In genomic region chr11:129230006-129230405, GRCh38 we compare ENCODE assay signal across 15 cellular contexts. TPM values are rescaled to one million over a fixed set of nuclear protein-coding genes. Genes with fewer than 3 reads are reported as not detected.
DNase-seq lines count a peak whose midpoint lies in the region; ATAC-seq and TF ChIP-seq lines count a peak whose summit lies in the region.
"Had no signal": no experiment of that assay in that cellular context is flagged by ENCODE, and none has a peak within 500 bp of the region (broad histone marks: within the 10 kb centered on the region; RNA-seq: fewer than 3 reads in every experiment).

No MANE protein-coding gene starts in this region.

- H3K4me1 ChIP-seq in heart left ventricle (no peaks in the 10 kb centered on the region), foreskin keratinocyte (peaks cover 7% of the 10 kb centered on the region)

- DNase-seq in heart left ventricle (no peak), left cardiac atrium (no peak), foreskin keratinocyte (no peak), superior temporal gyrus (ENCODE audit: extremely low spot score) (peak; percentile 61), hepatic stellate cell (ENCODE audit: low spot score) (no peak)
- DNase-seq: activated CD4-positive, alpha-beta T cell treated with anti-CD3 and anti-CD28 coated beads for 48 hours; EL; H7; NCI-H2029 treated with DMSO at 0.1 percent for 48 hours; stimulated activated CD4-positive, alpha-beta T cell treated with anti-CD3 and anti-CD28 coated beads, Interleukin-2, amount 100 ng/mL, for 48 hours had no signal

- WGBS in heart left ventricle, 4 donors = 72 to 77% (median 75%) methylated on average over 6 of the region's 6 CpGs

- peaks cover 0 to 36% (median 20%) of the 10 kb centered on the region in 12 donors for H3K9me3 ChIP-seq in heart left ventricle

- intact Hi-C loops in heart left ventricle (cut with DNase I) (loop anchor here in 2 of 10 donors (2.0 to 5.0 kb wide), 2 partner anchors 101 to 102 kb away; no protein-coding TSS in a partner anchor), left cardiac atrium (cut with DNase I) (loop anchor here in 1 of 2 donors (5.0 kb wide), 1 partner anchor 102 kb away; no protein-coding TSS in a partner anchor)

- TF ChIP-seq CTCF in heart left ventricle (IDR thresholded peaks at IDR 0.05) = peak in 8 of 12 donors; percentile 4 to 30 (median 18)
- peak; percentile 35 for TF ChIP-seq CTCF in foreskin keratinocyte (conservative IDR thresholded peaks at IDR 0.05)

- ATAC-seq in heart left ventricle (no peak), left cardiac atrium (no peak), SK-N-SH treated with all-trans-retinoic acid at 6 μM for 48 hours (peak; percentile 53; the same call in 2 of the 3 replicates), foreskin keratinocyte (no peak), GM19351 (IDR thresholded peaks at IDR 0.05; ENCODE audit: unreplicated experiment) (no peak), HG02588 (IDR thresholded peaks at IDR 0.05; ENCODE audit: unreplicated experiment) (no peak)
- ATAC-seq: stimulated activated memory B cell treated with anti-CD40 and anti-IgM and Interleukin-4, amounts not matched to agents 10 μg/mL and 1 μg/mL and 100 μg/mL, for 72 hours had no signal

- no peaks in the 10 kb centered on the region for H3K36me3 ChIP-seq in heart left ventricle

- H3K27ac ChIP-seq in heart left ventricle = no peak overlapping the region
- no peak overlapping the region for H3K27ac ChIP-seq in foreskin keratinocyte

- TF ChIP-seq POLR2A in heart left ventricle (IDR thresholded peaks at IDR 0.05) = no peak

- H3K27me3 ChIP-seq in heart left ventricle (no peaks in the 10 kb centered on the region), foreskin keratinocyte (no peaks in the 10 kb centered on the region)

- no peak overlapping the region for H3K4me3 ChIP-seq in heart left ventricle

TF ChIP-seq in SK-N-SH treated with all-trans-retinoic acid at 6 μM for 48 hours, 23 proteins besides CTCF, POLR2A, EP300 and RAD21:
- no peak for TF ChIP-seq TCF4 (CRISPR knock-in tag; IDR thresholded peaks at IDR 0.05; ENCODE audit: borderline replicate concordance)
- TF ChIP-seq, protein P1, sequence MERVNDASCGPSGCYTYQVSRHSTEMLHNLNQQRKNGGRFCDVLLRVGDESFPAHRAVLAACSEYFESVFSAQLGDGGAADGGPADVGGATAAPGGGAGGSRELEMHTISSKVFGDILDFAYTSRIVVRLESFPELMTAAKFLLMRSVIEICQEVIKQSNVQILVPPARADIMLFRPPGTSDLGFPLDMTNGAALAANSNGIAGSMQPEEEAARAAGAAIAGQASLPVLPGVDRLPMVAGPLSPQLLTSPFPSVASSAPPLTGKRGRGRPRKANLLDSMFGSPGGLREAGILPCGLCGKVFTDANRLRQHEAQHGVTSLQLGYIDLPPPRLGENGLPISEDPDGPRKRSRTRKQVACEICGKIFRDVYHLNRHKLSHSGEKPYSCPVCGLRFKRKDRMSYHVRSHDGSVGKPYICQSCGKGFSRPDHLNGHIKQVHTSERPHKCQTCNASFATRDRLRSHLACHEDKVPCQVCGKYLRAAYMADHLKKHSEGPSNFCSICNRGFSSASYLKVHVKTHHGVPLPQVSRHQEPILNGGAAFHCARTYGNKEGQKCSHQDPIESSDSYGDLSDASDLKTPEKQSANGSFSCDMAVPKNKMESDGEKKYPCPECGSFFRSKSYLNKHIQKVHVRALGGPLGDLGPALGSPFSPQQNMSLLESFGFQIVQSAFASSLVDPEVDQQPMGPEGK (CRISPR knock-in tag; IDR thresholded peaks at IDR 0.05; ENCODE audit: borderline replicate concordance) = no peak
- TF ChIP-seq, protein P2, sequence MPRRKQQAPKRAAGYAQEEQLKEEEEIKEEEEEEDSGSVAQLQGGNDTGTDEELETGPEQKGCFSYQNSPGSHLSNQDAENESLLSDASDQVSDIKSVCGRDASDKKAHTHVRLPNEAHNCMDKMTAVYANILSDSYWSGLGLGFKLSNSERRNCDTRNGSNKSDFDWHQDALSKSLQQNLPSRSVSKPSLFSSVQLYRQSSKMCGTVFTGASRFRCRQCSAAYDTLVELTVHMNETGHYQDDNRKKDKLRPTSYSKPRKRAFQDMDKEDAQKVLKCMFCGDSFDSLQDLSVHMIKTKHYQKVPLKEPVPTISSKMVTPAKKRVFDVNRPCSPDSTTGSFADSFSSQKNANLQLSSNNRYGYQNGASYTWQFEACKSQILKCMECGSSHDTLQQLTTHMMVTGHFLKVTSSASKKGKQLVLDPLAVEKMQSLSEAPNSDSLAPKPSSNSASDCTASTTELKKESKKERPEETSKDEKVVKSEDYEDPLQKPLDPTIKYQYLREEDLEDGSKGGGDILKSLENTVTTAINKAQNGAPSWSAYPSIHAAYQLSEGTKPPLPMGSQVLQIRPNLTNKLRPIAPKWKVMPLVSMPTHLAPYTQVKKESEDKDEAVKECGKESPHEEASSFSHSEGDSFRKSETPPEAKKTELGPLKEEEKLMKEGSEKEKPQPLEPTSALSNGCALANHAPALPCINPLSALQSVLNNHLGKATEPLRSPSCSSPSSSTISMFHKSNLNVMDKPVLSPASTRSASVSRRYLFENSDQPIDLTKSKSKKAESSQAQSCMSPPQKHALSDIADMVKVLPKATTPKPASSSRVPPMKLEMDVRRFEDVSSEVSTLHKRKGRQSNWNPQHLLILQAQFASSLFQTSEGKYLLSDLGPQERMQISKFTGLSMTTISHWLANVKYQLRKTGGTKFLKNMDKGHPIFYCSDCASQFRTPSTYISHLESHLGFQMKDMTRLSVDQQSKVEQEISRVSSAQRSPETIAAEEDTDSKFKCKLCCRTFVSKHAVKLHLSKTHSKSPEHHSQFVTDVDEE (CRISPR knock-in tag; IDR thresholded peaks at IDR 0.05) = no peak
- no peak for TF ChIP-seq POU6F1 (CRISPR knock-in tag; IDR thresholded peaks at IDR 0.05; ENCODE audit: borderline replicate concordance, low read depth)
- no peak for TF ChIP-seq ZNF8 (CRISPR knock-in tag; IDR thresholded peaks at IDR 0.05)
- TF ChIP-seq ESRRG (CRISPR knock-in tag; IDR thresholded peaks at IDR 0.05) = no peak
- no peak for TF ChIP-seq ZFP3 (CRISPR knock-in tag; IDR thresholded peaks at IDR 0.05)
- TF ChIP-seq CSDC2 (CRISPR knock-in tag; IDR thresholded peaks at IDR 0.05) = no peak
- no peak for TF ChIP-seq ZNF565 (CRISPR knock-in tag; conservative IDR thresholded peaks at IDR 0.05; ENCODE audit: low read depth)
- no peak for TF ChIP-seq SNAI2 (CRISPR knock-in tag; IDR thresholded peaks at IDR 0.05)
- TF ChIP-seq TOX (CRISPR knock-in tag; IDR thresholded peaks at IDR 0.05; ENCODE audit: borderline replicate concordance) = no peak
- no peak for TF ChIP-seq OSR1 (CRISPR knock-in tag; IDR thresholded peaks at IDR 0.05)
- TF ChIP-seq RARB (CRISPR knock-in tag; IDR thresholded peaks at IDR 0.05) = no peak
- no peak for TF ChIP-seq ISL1 (CRISPR knock-in tag; IDR thresholded peaks at IDR 0.05)
- no peak for TF ChIP-seq ZFP30 (CRISPR knock-in tag; IDR thresholded peaks at IDR 0.05)
- no peak for TF ChIP-seq PPARA (CRISPR knock-in tag; IDR thresholded peaks at IDR 0.05; ENCODE audit: borderline replicate concordance)

RNA-seq across cellular contexts. Expression of gene ARHGAP32, which starts 37.9 kb away (rescaled TPM):
- total RNA-seq in heart left ventricle (1 to 10 TPM; 3.5 to 9.5 (median 4.9) TPM), left cardiac atrium (10 to 100 TPM in 1 of 2 donors, 1 to 10 TPM in 1; 8.9 to 12.0 TPM), foreskin keratinocyte (8.6 and 11.2 TPM in 2 replicates)
- polyA plus RNA-seq in heart left ventricle (1 to 10 TPM; 2.1 to 2.4 TPM), foreskin keratinocyte (1.1 and 1.3 TPM in 2 replicates)
- total RNA-seq: OCI-LY7 had no signal
